ENCODE assay signal across 25 cellular contexts in genomic region chr1:212453156-212453857, GRCh38. TPM values are rescaled to one million over a fixed set of nuclear protein-coding genes. Genes with fewer than 3 reads are reported as not detected.
DNase-seq lines count a peak whose midpoint lies in the region; ATAC-seq and TF ChIP-seq lines count a peak whose summit lies in the region.
"Had no signal": no experiment of that assay in that cellular context is flagged by ENCODE, and none has a peak within 500 bp of the region (broad histone marks: within the 10 kb centered on the region; RNA-seq: fewer than 3 reads in every experiment).

No MANE protein-coding gene starts in this region.

- no peaks in the 10 kb centered on the region for H3K79me2 ChIP-seq in mesendoderm (ENCODE audit: control insufficient read depth, insufficient read depth, low read length)

- WGBS in mesendoderm (ENCODE audit: extremely low coverage, insufficient coverage, low lambda C conversion rate), result no CpG with 5 or more reads among the region's 12 CpGs

- H3K27ac ChIP-seq in dorsolateral prefrontal cortex (peak overlapping the region in 38 of 59 donors; percentile 10 to 89 (median 52)), mesendoderm (ENCODE audit: low read depth, low read length) (no peak overlapping the region), stomach smooth muscle (ENCODE audit: low read length) (peak overlapping the region; percentile 41)
- H3K27ac ChIP-seq: cardiac muscle cell had no signal

- H2BK5ac ChIP-seq in mesendoderm (ENCODE audit: low read length), result no peak overlapping the region

- H3K4me3 ChIP-seq in dorsolateral prefrontal cortex, result no peak overlapping the region
- H3K4me3 ChIP-seq in mesendoderm (ENCODE audit: low read length), result no peak overlapping the region
- H3K4me3 ChIP-seq in stomach smooth muscle (ENCODE audit: low read length in 2 of 2), result no peak overlapping the region
- H3K4me3 ChIP-seq: cardiac muscle cell, upper lobe of left lung had no signal

- no peak overlapping the region for H3K18ac ChIP-seq in mesendoderm (ENCODE audit: low read length)

- H3K4me1 ChIP-seq in mesendoderm (ENCODE audit: control insufficient read depth, low read depth, low read length) (no peaks in the 10 kb centered on the region), stomach smooth muscle (ENCODE audit: control insufficient read depth, insufficient read depth, low read length) (peaks cover 37% of the 10 kb centered on the region)

- no peak overlapping the region for H3K4ac ChIP-seq in mesendoderm (ENCODE audit: low read depth, low read length)

- H4K5ac ChIP-seq in mesendoderm (ENCODE audit: low read length), result no peak overlapping the region

- no peak overlapping the region for H2BK120ac ChIP-seq in mesendoderm (ENCODE audit: low read depth, low read length)

- peaks cover 1% of the 10 kb centered on the region; the same call in 1 of the 2 replicates for H3K9me3 Mint-ChIP-seq in HFFc6
- H3K9me3 Mint-ChIP-seq: activated naive CD4-positive, alpha-beta T cell treated with anti-CD3 and anti-CD28 coated beads for 36 hours; activated T-cell treated with anti-CD3 and anti-CD28 coated beads, Interleukin-2, amount 50 U/mL, for 72 hours; stimulated activated naive CD8-positive, alpha-beta T cell treated with anti-CD3 and anti-CD28 coated beads, Interleukin-15, amount 100 ng/mL, for 72 hours had no signal

- no peak overlapping the region for H3K9ac ChIP-seq in mesendoderm (ENCODE audit: low read length)
- H3K9ac ChIP-seq in stomach smooth muscle (ENCODE audit: low read length in 2 of 2), result no peak overlapping the region

- H3K9me3 ChIP-seq in stomach smooth muscle (ENCODE audit: control insufficient read depth in 2 of 2, low read length in 2 of 2), result no peaks in the 10 kb centered on the region
- H3K9me3 ChIP-seq: upper lobe of left lung had no signal

- H3K4me2 ChIP-seq in mesendoderm (ENCODE audit: low read length), result no peak overlapping the region

- H3K36me3 ChIP-seq in mesendoderm (ENCODE audit: control insufficient read depth, insufficient read depth, low read length) (no peaks in the 10 kb centered on the region), stomach smooth muscle (ENCODE audit: control insufficient read depth in 2 of 2, insufficient read depth in 2 of 2, low read length in 2 of 2) (peaks cover 0 to 2% of the 10 kb centered on the region in 2 donors)
- H3K36me3 ChIP-seq: cardiac muscle cell, upper lobe of left lung had no signal

- ATAC-seq in GM21423 (IDR thresholded peaks at IDR 0.05; ENCODE audit: unreplicated experiment) (no peak), HG03095 (IDR thresholded peaks at IDR 0.05; ENCODE audit: unreplicated experiment) (no peak)
- ATAC-seq: activated T-cell treated with anti-CD3 and anti-CD28 coated beads, Interleukin-2, amount 50 U/mL, for 72 hours; HCT116; naive thymus-derived CD4-positive, alpha-beta T cell; SK-N-SH treated with all-trans-retinoic acid at 6 μM for 48 hours; stimulated activated naive CD8-positive, alpha-beta T cell treated with anti-CD3 and anti-CD28 coated beads, Interleukin-15, amount 100 ng/mL, for 72 hours had no signal

- no peak for TF ChIP-seq CTCF in HFFc6 (IDR thresholded peaks at IDR 0.05)
- TF ChIP-seq CTCF in dorsolateral prefrontal cortex (IDR thresholded peaks at IDR 0.05 in 54 of 56, conservative IDR thresholded peaks at IDR 0.05 in 2 of 56; ENCODE audit: low read depth in 1 of 56, partially characterized antibody in 56 of 56), result no peak

- intact Hi-C loops in dorsolateral prefrontal cortex (cut with DNase I), result loop anchor here (2.0 to 10.0 kb wide), 4 partner anchors 21 to 769 kb away; partner anchors contain the start of genes NENF (in 1 of the 2) and PACC1 (in 1 of the 2)

- H3K36me3 Mint-ChIP-seq in HFFc6 (ENCODE audit: low read depth), result no peaks in the 10 kb centered on the region
- H3K36me3 Mint-ChIP-seq: CD14-positive monocyte; naive thymus-derived CD4-positive, alpha-beta T cell had no signal

- H3K56ac ChIP-seq in mesendoderm (ENCODE audit: low read length), result peak overlapping the region; percentile 25

- H4K8ac ChIP-seq in mesendoderm (ENCODE audit: low read depth, low read length), result no peak overlapping the region

- DNase-seq in HFFc6 (no peak), dorsolateral prefrontal cortex (no peak), mesendoderm (no peak), AG08396 (ENCODE audit: low spot score) (no peak)
- DNase-seq: activated CD4-positive, alpha-beta T cell treated with anti-CD3 and anti-CD28 coated beads for 48 hours; activated naive CD4-positive, alpha-beta T cell treated with anti-CD3 and anti-CD28 coated beads for 36 hours; activated T-cell treated with anti-CD3 and anti-CD28 coated beads, Interleukin-2, amount 50 U/mL, for 72 hours; Calu3; naive thymus-derived CD4-positive, alpha-beta T cell; NCI-H1105; NCI-H2081; NCI-H226; NCI-H774; retina; RPMI8226; stimulated activated naive CD8-positive, alpha-beta T cell treated with anti-CD3 and anti-CD28 coated beads, Interleukin-15, amount 100 ng/mL, for 72 hours; upper lobe of left lung had no signal

- H3K27me3 Mint-ChIP-seq in HFFc6 (ENCODE audit: insufficient read depth), result peaks cover 4% of the 10 kb centered on the region
- H3K27me3 Mint-ChIP-seq: memory B cell; naive thymus-derived CD4-positive, alpha-beta T cell; stimulated activated naive CD8-positive, alpha-beta T cell treated with anti-CD3 and anti-CD28 coated beads, Interleukin-15, amount 100 ng/mL, for 72 hours had no signal

- no peaks in the 10 kb centered on the region for H3K79me1 ChIP-seq in mesendoderm (ENCODE audit: low read length)

- H3K23ac ChIP-seq in mesendoderm (ENCODE audit: low read length), result no peak overlapping the region

- peaks cover 11% of the 10 kb centered on the region for H3K4me1 Mint-ChIP-seq in HFFc6 (ENCODE audit: low read depth)

- no peak overlapping the region for H3K4me3 Mint-ChIP-seq in HFFc6
- H3K4me3 Mint-ChIP-seq: activated naive CD4-positive, alpha-beta T cell treated with anti-CD3 and anti-CD28 coated beads for 36 hours; activated T-cell treated with anti-CD3 and anti-CD28 coated beads, Interleukin-2, amount 50 U/mL, for 72 hours; CD14-positive monocyte; memory B cell; naive thymus-derived CD4-positive, alpha-beta T cell; stimulated activated naive CD8-positive, alpha-beta T cell treated with anti-CD3 and anti-CD28 coated beads, Interleukin-15, amount 100 ng/mL, for 72 hours had no signal

- H3K27me3 ChIP-seq in dorsolateral prefrontal cortex (no peaks in the 10 kb centered on the region), mesendoderm (ENCODE audit: insufficient read depth, low read length, poor library complexity) (no peaks in the 10 kb centered on the region), stomach smooth muscle (ENCODE audit: control insufficient read depth in 1 of 2, insufficient read depth in 2 of 2, low read length in 2 of 2) (no peaks in the 10 kb centered on the region)
- H3K27me3 ChIP-seq: cardiac muscle cell, upper lobe of left lung had no signal

- no peak overlapping the region for H2BK15ac ChIP-seq in mesendoderm (replicated peaks; ENCODE audit: low read depth)

- no peak overlapping the region for H2AK5ac ChIP-seq in mesendoderm (ENCODE audit: low read length)

- H3K27ac Mint-ChIP-seq in HFFc6, result peak overlapping the region; percentile 58; the same call in 1 of the 2 replicates
- H3K27ac Mint-ChIP-seq: activated naive CD4-positive, alpha-beta T cell treated with anti-CD3 and anti-CD28 coated beads for 36 hours; activated T-cell treated with anti-CD3 and anti-CD28 coated beads, Interleukin-2, amount 50 U/mL, for 72 hours; CD14-positive monocyte; memory B cell; naive thymus-derived CD4-positive, alpha-beta T cell; stimulated activated naive CD8-positive, alpha-beta T cell treated with anti-CD3 and anti-CD28 coated beads, Interleukin-15, amount 100 ng/mL, for 72 hours had no signal

RNA-seq across cellular contexts. Expression of gene NENF, which starts 20.6 kb away (rescaled TPM):
- 10 to 100 TPM; 43.7 to 47.7 (median 46.3) TPM for total RNA-seq in HFFc6 (2021; fragmentation: NEBNext Ultra II Directional; extraction: Animal tissue kit (Norgen Biotek cat#: 25700))
- 100 to 1,000 TPM in 3 of 120 experiments, 10 to 100 TPM in 117; 43.3 to 144 (median 67.5) TPM for total RNA-seq in dorsolateral prefrontal cortex
- polyA plus RNA-seq in mesendoderm (2013, experiment 1 of 2), result 17.0 TPM
- 18.7 TPM for polyA plus RNA-seq in mesendoderm (2013, experiment 2 of 2)

RNA-seq across cellular contexts. Expression of gene PACC1, which starts 38.6 kb away (rescaled TPM):
- total RNA-seq in HFFc6 (2021; fragmentation: NEBNext Ultra II Directional; extraction: Animal tissue kit (Norgen Biotek cat#: 25700)), result 1 to 10 TPM; 6.9 to 7.6 (median 7.4) TPM
- total RNA-seq in dorsolateral prefrontal cortex, result 10 to 100 TPM in 118 of 120 experiments, 1 to 10 TPM in 2; 6.9 to 82.7 (median 24.1) TPM
- 6.6 TPM for polyA plus RNA-seq in mesendoderm (2013, experiment 1 of 2)
- 6.8 TPM for polyA plus RNA-seq in mesendoderm (2013, experiment 2 of 2)
